Comparison of ENCODE assay signal across 9 cellular contexts in genomic region chr3:16377847-16378302, GRCh38.
A peak's percentile ranks its signal among the peaks of the same experiment; 100 is the strongest.
DNase-seq lines count a peak whose midpoint lies in the region; ATAC-seq and TF ChIP-seq lines count a peak whose summit lies in the region.
"Had no signal": no experiment of that assay in that cellular context is flagged by ENCODE, and none has a peak within 500 bp of the region (broad histone marks: within the 10 kb centered on the region; RNA-seq: fewer than 3 reads in every experiment).

No MANE protein-coding gene starts in this region.

- peak overlapping the region; percentile 89 for H3K27ac Mint-ChIP-seq in activated CD4-positive, alpha-beta T cell treated with anti-CD3 and anti-CD28 coated beads for 36 hours
- peak overlapping the region in 2 of 3 donors; percentile 11 to 73 for H3K27ac Mint-ChIP-seq in IgD-negative memory B cell
- peak overlapping the region; percentile 94 to 96 for H3K27ac Mint-ChIP-seq in natural killer cell treated with Interleukin-12 subunit alpha and Interleukin-12 subunit beta and Interleukin-15 and Interleukin-18, amount 100 ng/mL, for 72 hours

- ATAC-seq in activated CD4-positive, alpha-beta T cell treated with anti-CD3 and anti-CD28 coated beads for 36 hours = no peak
- ATAC-seq in natural killer cell treated with Interleukin-12 subunit alpha and Interleukin-12 subunit beta and Interleukin-15 and Interleukin-18, amount 100 ng/mL, for 72 hours = no peak
- ATAC-seq in GM19324 (IDR thresholded peaks at IDR 0.05; ENCODE audit: low FRiP score, unreplicated experiment) (no peak), HG03159 (IDR thresholded peaks at IDR 0.05; ENCODE audit: unreplicated experiment) (no peak), omental fat pad (ENCODE audit: low FRiP score) (no peak)
- ATAC-seq: Panc1 had no signal

- H3K27ac ChIP-seq in angular gyrus (ENCODE audit: low read depth, low read length) = peak overlapping the region; percentile 32

- peaks cover 8% of the 10 kb centered on the region for H3K9me3 Mint-ChIP-seq in activated CD4-positive, alpha-beta T cell treated with anti-CD3 and anti-CD28 coated beads for 36 hours (ENCODE audit: low read depth)
- H3K9me3 Mint-ChIP-seq in IgD-negative memory B cell = peaks cover 0 to 5% (median 2%) of the 10 kb centered on the region in 3 donors
- H3K9me3 Mint-ChIP-seq in natural killer cell treated with Interleukin-12 subunit alpha and Interleukin-12 subunit beta and Interleukin-15 and Interleukin-18, amount 100 ng/mL, for 72 hours = peaks cover 8% of the 10 kb centered on the region

- no peaks in the 10 kb centered on the region for H3K27me3 Mint-ChIP-seq in activated CD4-positive, alpha-beta T cell treated with anti-CD3 and anti-CD28 coated beads for 36 hours
- peaks cover 12% of the 10 kb centered on the region for H3K27me3 Mint-ChIP-seq in IgD-negative memory B cell
- H3K27me3 Mint-ChIP-seq in natural killer cell treated with Interleukin-12 subunit alpha and Interleukin-12 subunit beta and Interleukin-15 and Interleukin-18, amount 100 ng/mL, for 72 hours = no peaks in the 10 kb centered on the region

- POLR2A ChIA-PET in activated CD4-positive, alpha-beta T cell treated with anti-CD3 and anti-CD28 coated beads for 36 hours (lab: Charles Lee) = interaction anchor here (0.7 kb wide), 1 partner anchor 16 kb away, joined by 3 read pairs; no protein-coding TSS in a partner anchor

- no peak for TF ChIP-seq CTCF in omental fat pad (IDR thresholded peaks at IDR 0.05)

- intact Hi-C loops in activated CD4-positive, alpha-beta T cell treated with anti-CD3 and anti-CD28 coated beads for 36 hours (cut with DNase I, micrococcal nuclease) = loop anchor here (2.0 to 5.0 kb wide), 7 partner anchors 39 to 581 kb away; partner anchors contain the start of genes RFTN1 (in 2 of the 2) and ANKRD28 (in 1 of the 2)

- peaks cover 83% of the 10 kb centered on the region for H3K36me3 Mint-ChIP-seq in activated CD4-positive, alpha-beta T cell treated with anti-CD3 and anti-CD28 coated beads for 36 hours (ENCODE audit: low read depth)
- peaks cover 6% of the 10 kb centered on the region for H3K36me3 Mint-ChIP-seq in IgD-negative memory B cell
- peaks cover 50% of the 10 kb centered on the region for H3K36me3 Mint-ChIP-seq in natural killer cell treated with Interleukin-12 subunit alpha and Interleukin-12 subunit beta and Interleukin-15 and Interleukin-18, amount 100 ng/mL, for 72 hours

- CTCF ChIA-PET in activated CD4-positive, alpha-beta T cell treated with anti-CD3 and anti-CD28 coated beads for 36 hours (lab: Charles Lee) = no interaction called here

- H3K4me1 Mint-ChIP-seq in activated CD4-positive, alpha-beta T cell treated with anti-CD3 and anti-CD28 coated beads for 36 hours = peaks cover 95% of the 10 kb centered on the region
- peaks cover 57 to 80% (median 58%) of the 10 kb centered on the region in 3 donors for H3K4me1 Mint-ChIP-seq in IgD-negative memory B cell
- peaks cover 83 to 85% of the 10 kb centered on the region in 2 donors for H3K4me1 Mint-ChIP-seq in natural killer cell treated with Interleukin-12 subunit alpha and Interleukin-12 subunit beta and Interleukin-15 and Interleukin-18, amount 100 ng/mL, for 72 hours (ENCODE audit: low read depth in 2 of 2)

- DNase-seq in activated CD4-positive, alpha-beta T cell treated with anti-CD3 and anti-CD28 coated beads for 36 hours = peak; percentile 29
- DNase-seq in activated CD4-positive, alpha-beta T cell treated with anti-CD3 and anti-CD28 coated beads for 1 hour = no peak
- no peak for DNase-seq in natural killer cell treated with Interleukin-12 subunit alpha and Interleukin-12 subunit beta and Interleukin-15 and Interleukin-18, amount 100 ng/mL, for 72 hours (ENCODE audit: low spot score)
- no peak for DNase-seq in omental fat pad (ENCODE audit: low spot score)

- H3K4me3 Mint-ChIP-seq in activated CD4-positive, alpha-beta T cell treated with anti-CD3 and anti-CD28 coated beads for 36 hours = peak overlapping the region; percentile 25
- peak overlapping the region in 3 of 4 donors; percentile 5 to 79 (median 75) for H3K4me3 Mint-ChIP-seq in IgD-negative memory B cell
- peak overlapping the region; percentile 72 for H3K4me3 Mint-ChIP-seq in natural killer cell treated with Interleukin-12 subunit alpha and Interleukin-12 subunit beta and Interleukin-15 and Interleukin-18, amount 100 ng/mL, for 72 hours

Comparison
In these comparisons a context has a peak if more than half of its experiments do, and no peak if none do; other contexts are left out.
1. H3K27ac Mint-ChIP-seq: peak in every context shown above with its lines; median percentile 95 in natural killer cell treated with Interleukin-12 subunit alpha and Interleukin-12 subunit beta and Interleukin-15 and Interleukin-18, amount 100 ng/mL, for 72 hours; 89 in activated CD4-positive, alpha-beta T cell treated with anti-CD3 and anti-CD28 coated beads for 36 hours; 42 in IgD-negative memory B cell.
2. H3K4me3 Mint-ChIP-seq: peak in every context shown above with its lines; median percentile 75 in IgD-negative memory B cell; 72 in natural killer cell treated with Interleukin-12 subunit alpha and Interleukin-12 subunit beta and Interleukin-15 and Interleukin-18, amount 100 ng/mL, for 72 hours; 25 in activated CD4-positive, alpha-beta T cell treated with anti-CD3 and anti-CD28 coated beads for 36 hours.